In genomic region chr3:47356201-47356600, GRCh38 we compare ENCODE assay signal across 20 cellular contexts. TPM values are rescaled to one million over a fixed set of nuclear protein-coding genes. Genes with fewer than 3 reads are reported as not detected.
DNase-seq lines count a peak whose midpoint lies in the region; ATAC-seq, FAIRE-seq and TF ChIP-seq lines count a peak whose summit lies in the region.
"Had no signal": no experiment of that assay in that cellular context is flagged by ENCODE, and none has a peak within 500 bp of the region (broad histone marks: within the 10 kb centered on the region; RNA-seq: fewer than 3 reads in every experiment).

No MANE protein-coding gene starts in this region.

- H3K4me1 ChIP-seq in kidney (ENCODE audit: control insufficient read depth in 1 of 2, insufficient read depth in 1 of 2, low read depth in 1 of 2, low read length in 2 of 2), result no peaks in the 10 kb centered on the region
- H3K4me1 ChIP-seq in neuronal stem cell (ENCODE audit: control insufficient read depth in 2 of 2, insufficient read depth in 1 of 2, low read depth in 1 of 2, low read length in 2 of 2), result no peaks in the 10 kb centered on the region

- H2AK5ac ChIP-seq in neuronal stem cell (ENCODE audit: low read depth, low read length), result peak overlapping the region; percentile 46

- ATAC-seq in left ventricle myocardium superior, result no peak
- ATAC-seq: GM12878 had no signal

- no peak overlapping the region for H4K8ac ChIP-seq in neuronal stem cell (ENCODE audit: low read depth, low read length)

- intact Hi-C loops in cardiac septum (cut with DNase I) (no loop called here), left ventricle myocardium superior (cut with micrococcal nuclease) (no loop called here), kidney (cut with DNase I) (no loop called here)

- H2BK12ac ChIP-seq in neuronal stem cell (ENCODE audit: low read length), result no peak overlapping the region

- H3K4me3 ChIP-seq in kidney (ENCODE audit: low read length in 2 of 2) (no peak overlapping the region), neuronal stem cell (ENCODE audit: low read length in 2 of 2) (no peak overlapping the region)
- H3K4me3 ChIP-seq: GM12878 had no signal

- H3K79me1 ChIP-seq in neuronal stem cell (ENCODE audit: low read depth, low read length), result no peaks in the 10 kb centered on the region

- no peak overlapping the region for H4K91ac ChIP-seq in neuronal stem cell (ENCODE audit: low read depth, low read length, poor library complexity)

- FAIRE-seq in kidney (lab: Jason Lieb, UNC), result no peak
- FAIRE-seq: GM12878, GM18507, H54 had no signal

- no peak overlapping the region for H3K4me2 ChIP-seq in neuronal stem cell (ENCODE audit: insufficient read depth, low read length, poor library complexity, severe bottlenecking)

- H2BK15ac ChIP-seq in neuronal stem cell (ENCODE audit: low read length), result no peak overlapping the region

- H3K18ac ChIP-seq in neuronal stem cell (ENCODE audit: low read length), result peak overlapping the region; percentile 38

- TF ChIP-seq CTCF in kidney (IDR thresholded peaks at IDR 0.05; ENCODE audit: borderline replicate concordance, extremely low read depth, insufficient read depth), result no peak

- no peak overlapping the region for H2BK120ac ChIP-seq in neuronal stem cell (ENCODE audit: low read depth, low read length)

- H3K9me3 ChIP-seq in kidney (ENCODE audit: control insufficient read depth in 1 of 2, low read length in 2 of 2) (peaks cover 0 to 6% of the 10 kb centered on the region in 2 donors), neuronal stem cell (replicated peaks in 1 of 2; ENCODE audit: control insufficient read depth in 2 of 2, insufficient read depth in 1 of 2, low read depth in 1 of 2, low read length in 2 of 2) (peaks cover 0 to 5% of the 10 kb centered on the region in 2 donors)

- no peak overlapping the region for H3K9ac ChIP-seq in kidney (ENCODE audit: low read length in 2 of 2)
- H3K9ac ChIP-seq in neuronal stem cell (ENCODE audit: low read depth, low read length, poor library complexity), result no peak overlapping the region

- no peaks in the 10 kb centered on the region for H3K27me3 ChIP-seq in neuronal stem cell (ENCODE audit: control insufficient read depth in 3 of 3, insufficient read depth in 3 of 3, low read depth in 1 of 3, low read length in 3 of 3)

- no peak overlapping the region for H2AFZ ChIP-seq in neuronal stem cell (ENCODE audit: low read length)

- no peak overlapping the region for H2BK5ac ChIP-seq in neuronal stem cell (ENCODE audit: low read length)

- no CpG with 5 or more reads among the region's 31 CpGs for WGBS in neuronal stem cell (ENCODE audit: extremely low coverage in 2 of 2, insufficient read length in 2 of 2, insufficient replicate concordance in 1 of 2), 2 donors

- no peaks in the 10 kb centered on the region for H3K36me3 ChIP-seq in kidney (ENCODE audit: control insufficient read depth in 1 of 2, insufficient read depth in 2 of 2, low read length in 2 of 2)
- no peaks in the 10 kb centered on the region for H3K36me3 ChIP-seq in neuronal stem cell (replicated peaks in 1 of 2; ENCODE audit: control insufficient read depth in 2 of 2, insufficient read depth in 2 of 2, low read length in 2 of 2)

- H3K23ac ChIP-seq in neuronal stem cell (ENCODE audit: low read depth, low read length, poor library complexity), result no peak overlapping the region

- H3K27ac ChIP-seq in kidney (ENCODE audit: low read depth in 2 of 2, low read length in 2 of 2), result no peak overlapping the region
- H3K27ac ChIP-seq in neuronal stem cell (replicated peaks; ENCODE audit: low read length), result no peak overlapping the region

- H3K4ac ChIP-seq in neuronal stem cell (ENCODE audit: low read length), result no peak overlapping the region

- DNase-seq in cardiac septum (ENCODE audit: low spot score) (peak; percentile 70), left ventricle myocardium superior (no peak), kidney (peak; percentile 72), neuronal stem cell (ENCODE audit: low spot score) (no peak), HT-29 (ENCODE audit: low spot score) (no peak), DMS79 treated with DMSO at 0.1 percent for 48 hours (lab: John Stamatoyannopoulos, UW) (no peak)
- no peak for DNase-seq in stimulated activated CD4-positive, alpha-beta T cell treated with anti-CD3 and anti-CD28 coated beads, Interleukin-4, amount 100 ng/mL, for 24 hours
- DNase-seq: 8988T; C1 segment of cervical spinal cord; Calu3; CD4-positive, alpha-beta memory T cell; COR-L47; DMS153; EL; GDM1; GOT3; HCEC 1CT had no signal

- H3K14ac ChIP-seq in neuronal stem cell (ENCODE audit: low read length), result no peak overlapping the region

RNA-seq across cellular contexts. Expression of gene PTPN23, which starts 24.6 kb away (rescaled TPM):
- total RNA-seq in cardiac septum, result 24.0 TPM
- 18.6 TPM for total RNA-seq in left ventricle myocardium superior
- total RNA-seq in kidney, result 48.5 TPM
- polyA plus RNA-seq in kidney (ENCODE audit: insufficient read depth, low read depth, low replicate concordance), result 12.6 TPM
- polyA plus RNA-seq in neuronal stem cell (2013, experiment 1 of 2), result 16.8 TPM
- 16.8 TPM for polyA plus RNA-seq in neuronal stem cell (2013, experiment 2 of 2)
- total RNA-seq in HT-29 (2014; rRNA removed; shearing (Covaris generic)), result 13.9 and 16.6 TPM in 2 replicates

Comparison
In these comparisons a context has a peak if more than half of its experiments do, and no peak if none do; other contexts are left out.
1. DNase-seq: peak in cardiac septum (single experiment) and kidney (single experiment); none in left ventricle myocardium superior (single experiment), neuronal stem cell (single experiment), stimulated activated CD4-positive, alpha-beta T cell treated with anti-CD3 and anti-CD28 coated beads, Interleukin-4, amount 100 ng/mL, for 24 hours (single experiment), HT-29 (single experiment) and DMS79 treated with DMSO at 0.1 percent for 48 hours (single experiment).